1 cellular context compared by ENCODE assay signal in the genomic region with DNA sequence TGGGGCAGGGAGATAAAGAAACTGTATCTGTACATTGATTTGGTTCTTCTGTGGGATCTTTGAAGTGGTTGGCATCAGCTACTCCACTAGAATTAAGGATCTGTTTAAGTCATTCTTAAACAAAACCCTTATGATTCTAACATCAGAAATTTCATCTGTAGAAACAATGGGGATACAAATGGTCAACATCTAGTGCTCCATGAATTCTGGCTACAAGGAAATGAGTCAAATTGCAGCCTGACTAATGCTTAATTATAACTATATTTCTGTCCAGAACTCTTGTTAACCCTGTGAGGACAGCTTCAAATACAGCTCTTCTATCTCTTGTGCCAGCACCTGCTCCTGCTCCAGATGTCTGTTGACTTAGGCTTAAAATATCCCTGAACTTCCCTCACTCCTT.
TF ChIP-seq lines count a peak whose summit lies in the region.

No MANE protein-coding gene starts in this region.

TF ChIP-seq in endothelial cell of umbilical vein, 7 proteins besides CTCF, POLR2A, EP300 and RAD21 (continued from another document):
- TF ChIP-seq JUN (IDR thresholded peaks at IDR 0.05; ENCODE audit: borderline replicate concordance, insufficient read depth, insufficient read length, low read depth) (peak; percentile 41), FOS (IDR thresholded peaks at IDR 0.05; ENCODE audit: borderline replicate concordance, insufficient read depth, low read length) (peak; percentile 77)
